In genomic region chr3:61562042-61562809, GRCh38 we compare ENCODE assay signal across 8 cellular contexts.
DNase-seq lines count a peak whose midpoint lies in the region; ATAC-seq, FAIRE-seq and TF ChIP-seq lines count a peak whose summit lies in the region.

No MANE protein-coding gene starts in this region.

- peak overlapping the region; percentile 99 for H3K9ac ChIP-seq in adipocyte (ENCODE audit: low read length)

- H3K27me3 ChIP-seq in adipocyte (replicated peaks; ENCODE audit: control insufficient read depth, insufficient read depth, low read length) = no peaks in the 10 kb centered on the region

- peak overlapping the region; percentile 88 for H3K4me3 ChIP-seq in adipocyte (ENCODE audit: low read length)

- peaks cover 13% of the 10 kb centered on the region for H3K9me3 ChIP-seq in adipocyte (ENCODE audit: control insufficient read depth, low read length)

- H3K27me3 Mint-ChIP-seq in stimulated activated naive B cell treated with anti-CD40 and anti-IgM and Interleukin-4, amounts not matched to agents 10 μg/mL and 1 μg/mL and 100 μg/mL, for 72 hours = peaks cover 57 to 87% of the 10 kb centered on the region in 2 donors

- peaks cover 8 to 37% of the 10 kb centered on the region in 2 donors for H3K4me1 Mint-ChIP-seq in stimulated activated naive B cell treated with anti-CD40 and anti-IgM and Interleukin-4, amounts not matched to agents 10 μg/mL and 1 μg/mL and 100 μg/mL, for 72 hours

- peak overlapping the region; percentile 37 for H3K27ac Mint-ChIP-seq in stimulated activated naive B cell treated with anti-CD40 and anti-IgM and Interleukin-4, amounts not matched to agents 10 μg/mL and 1 μg/mL and 100 μg/mL, for 72 hours

- H3K4me3 Mint-ChIP-seq in stimulated activated naive B cell treated with anti-CD40 and anti-IgM and Interleukin-4, amounts not matched to agents 10 μg/mL and 1 μg/mL and 100 μg/mL, for 72 hours = peak overlapping the region; percentile 83 to 88

- TF ChIP-seq CTCF in GM20000 (IDR thresholded peaks at IDR 0.05; ENCODE audit: extremely low read depth, missing control alignments) = no peak

- no peak for FAIRE-seq in HTR-8/SVneo (lab: Jason Lieb, UNC)

- peaks cover 0 to 4% of the 10 kb centered on the region in 2 donors for H3K36me3 Mint-ChIP-seq in stimulated activated naive B cell treated with anti-CD40 and anti-IgM and Interleukin-4, amounts not matched to agents 10 μg/mL and 1 μg/mL and 100 μg/mL, for 72 hours

- peaks cover 33% of the 10 kb centered on the region for H3K4me1 ChIP-seq in adipocyte (ENCODE audit: control insufficient read depth, insufficient read depth, low read length)

- H3K36me3 ChIP-seq in adipocyte (ENCODE audit: control insufficient read depth, insufficient read depth, low read length, severe bottlenecking) = no peaks in the 10 kb centered on the region

- ATAC-seq in stimulated activated naive B cell treated with anti-CD40 and anti-IgM and Interleukin-4, amounts not matched to agents 10 μg/mL and 1 μg/mL and 100 μg/mL, for 72 hours (replicated peaks) = no peak
- ATAC-seq in HG03354 (IDR thresholded peaks at IDR 0.05; ENCODE audit: poor library complexity, severe bottlenecking, unreplicated experiment) = no peak

- peak; percentile 56 for DNase-seq in 8988T
- DNase-seq in GM20000 (ENCODE audit: low spot score) = peak; percentile 47
- peak; percentile 69 for DNase-seq in adipocyte (ENCODE audit: low read depth)
- DNase-seq in iPS-NIHi11 (ENCODE audit: low spot score) = peak; percentile 27
- no peak for DNase-seq in stimulated activated naive B cell treated with anti-CD40 and anti-IgM and Interleukin-4, amounts not matched to agents 10 μg/mL and 1 μg/mL and 100 μg/mL, for 72 hours
- DNase-seq in HTR-8/SVneo (ENCODE audit: insufficient read length, low spot score) = no peak
- no peak for DNase-seq in NOMO-1 (lab: John Stamatoyannopoulos, UW; ENCODE audit: unreplicated experiment in 2 of 2)

- H3K9me3 Mint-ChIP-seq in stimulated activated naive B cell treated with anti-CD40 and anti-IgM and Interleukin-4, amounts not matched to agents 10 μg/mL and 1 μg/mL and 100 μg/mL, for 72 hours = peaks cover 3 to 4% of the 10 kb centered on the region in 2 donors

Comparison
In these comparisons a context has a peak if more than half of its experiments do, and no peak if none do; other contexts are left out.
1. DNase-seq: peak in 8988T (single experiment), GM20000 (single experiment), adipocyte (single experiment) and iPS-NIHi11 (single experiment); none in stimulated activated naive B cell treated with anti-CD40 and anti-IgM and Interleukin-4, amounts not matched to agents 10 μg/mL and 1 μg/mL and 100 μg/mL, for 72 hours (single experiment), HTR-8/SVneo (single experiment) and NOMO-1 (0 of 2).